Comparison of ENCODE assay signal across 1 cellular context in genomic region chr13:105345116-105345515, GRCh38.
TF ChIP-seq lines count a peak whose summit lies in the region.

No MANE protein-coding gene starts in this region.

TF ChIP-seq in Ishikawa, 13 proteins besides CTCF, POLR2A, EP300 and RAD21 (continued from another document):
- TF ChIP-seq USF1 (IDR thresholded peaks at IDR 0.05) (no peak), CEBPB (IDR thresholded peaks at IDR 0.05) (peak; percentile 54; the same call in 1 of the 2 replicates), TAF1 (IDR thresholded peaks at IDR 0.05; ENCODE audit: low read depth) (no peak), YY1 (IDR thresholded peaks at IDR 0.05; ENCODE audit: low read depth) (no peak), NFIC (IDR thresholded peaks at IDR 0.05) (peak; percentile 99), MAX (IDR thresholded peaks at IDR 0.05) (0 out of 2 replicates have a peak, but pooled peaks have one; percentile 47), ZBTB7A (IDR thresholded peaks at IDR 0.05; ENCODE audit: low read depth) (no peak), FOXM1 (IDR thresholded peaks at IDR 0.05; ENCODE audit: borderline replicate concordance, low read depth) (peak; percentile 80)
